12 cellular contexts compared by ENCODE assay signal in the genomic region with DNA sequence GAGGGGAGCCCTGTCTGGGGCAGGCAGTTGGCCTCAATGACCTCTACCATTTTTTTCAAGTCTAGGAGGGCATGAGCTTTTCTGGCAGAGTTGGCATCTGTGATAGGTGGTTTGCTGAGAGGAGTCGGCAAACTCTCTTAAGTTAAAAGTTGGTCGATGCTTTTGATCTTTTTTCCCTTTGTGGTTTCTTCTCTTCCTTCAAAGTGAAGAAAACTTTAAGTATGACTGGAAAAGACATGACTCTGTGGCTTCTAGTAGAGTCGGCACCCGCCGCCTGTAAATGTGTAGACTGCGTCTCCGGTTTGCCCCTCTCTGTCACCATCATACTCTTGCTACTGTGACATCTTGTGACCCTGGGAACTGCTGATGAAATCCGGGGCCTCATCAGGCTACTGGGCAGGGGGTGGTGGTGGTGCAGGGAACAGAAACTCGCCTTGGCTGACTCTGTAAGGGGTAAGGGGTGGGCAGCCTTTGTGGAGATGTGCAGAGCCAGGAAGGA. TPM values are rescaled to one million over a fixed set of nuclear protein-coding genes. Genes with fewer than 3 reads are reported as not detected.
A peak's percentile ranks its signal among the peaks of the same experiment; 100 is the strongest.
DNase-seq lines count a peak whose midpoint lies in the region; FAIRE-seq and TF ChIP-seq lines count a peak whose summit lies in the region.
"Had no signal": no experiment of that assay in that cellular context is flagged by ENCODE, and none has a peak within 500 bp of the region (broad histone marks: within the 10 kb centered on the region; RNA-seq: fewer than 3 reads in every experiment).

No MANE protein-coding gene starts in this region.

- H3K4me3 ChIP-seq in kidney (ENCODE audit: low read length in 2 of 2) (no peak overlapping the region), vagina (no peak overlapping the region)
- H3K4me3 ChIP-seq: K562 had no signal

- TF ChIP-seq POLR2A in vagina (IDR thresholded peaks at IDR 0.05): no peak

- H3K9me3 ChIP-seq in kidney (ENCODE audit: control insufficient read depth in 1 of 2, low read length in 2 of 2) (no peaks in the 10 kb centered on the region), vagina (no peaks in the 10 kb centered on the region)

- H3K27me3 ChIP-seq in vagina: no peaks in the 10 kb centered on the region

- no peak overlapping the region for H3K9ac ChIP-seq in kidney (ENCODE audit: low read length in 2 of 2)

- intact Hi-C loops in kidney (cut with DNase I) (no loop called here), vagina (cut with DNase I) (no loop called here)

- H3K36me3 ChIP-seq in kidney (ENCODE audit: control insufficient read depth in 1 of 2, insufficient read depth in 2 of 2, low read length in 2 of 2): no peaks in the 10 kb centered on the region
- H3K36me3 ChIP-seq in vagina: no peaks in the 10 kb centered on the region

- peak; percentile 79 for DNase-seq in stimulated activated CD4-positive, alpha-beta T cell treated with anti-CD3 and anti-CD28 coated beads, Interleukin-15, amount 100 ng/mL, for 24 hours
- DNase-seq in stimulated activated CD4-positive, alpha-beta T cell treated with anti-CD3 and anti-CD28 coated beads, Interleukin-12 subunit alpha, Interleukin-12 subunit beta, amount 100 ng/mL, for 4 hours: no peak
- peak; percentile 64 for DNase-seq in activated CD4-positive, alpha-beta T cell treated with anti-CD3 and anti-CD28 coated beads, Interleukin-2, amount 50 U/mL, for 1 hour
- DNase-seq in kidney (peak; percentile 45), vagina (ENCODE audit: extremely low spot score in 2 of 2) (no peak), NCI-H1694 treated with DMSO at 0.1 percent for 48 hours (lab: John Stamatoyannopoulos, UW) (no peak), NCI-H187 treated with DMSO at 0.1 percent for 48 hours (lab: John Stamatoyannopoulos, UW) (no peak), NCI-H446 treated with DMSO at 0.1 percent for 48 hours (lab: John Stamatoyannopoulos, UW) (no peak)
- DNase-seq: effector CD8-positive, alpha-beta T cell; left colon had no signal

- no peak for TF ChIP-seq CTCF in kidney (IDR thresholded peaks at IDR 0.05; ENCODE audit: borderline replicate concordance, extremely low read depth, insufficient read depth)
- TF ChIP-seq CTCF in vagina (IDR thresholded peaks at IDR 0.05): no peak

- peaks cover 8 to 20% of the 10 kb centered on the region in 2 donors for H3K4me1 ChIP-seq in kidney (ENCODE audit: control insufficient read depth in 1 of 2, insufficient read depth in 1 of 2, low read depth in 1 of 2, low read length in 2 of 2)
- H3K4me1 ChIP-seq in vagina: peaks cover 25% of the 10 kb centered on the region

- no peak for FAIRE-seq in kidney (lab: Jason Lieb, UNC)
- FAIRE-seq: K562, TTC549 had no signal

- no peak overlapping the region for H3K27ac ChIP-seq in kidney (ENCODE audit: low read depth in 2 of 2, low read length in 2 of 2)
- H3K27ac ChIP-seq in vagina: peak overlapping the region; percentile 20

RNA-seq across cellular contexts. Expression of gene INPP5D, which starts 21.1 kb away (rescaled TPM):
- total RNA-seq in kidney: 29.6 TPM
- polyA plus RNA-seq in kidney (ENCODE audit: insufficient read depth, low read depth, low replicate concordance): 2.6 TPM
- total RNA-seq in vagina: 33.4 TPM

RNA-seq across cellular contexts. Expression of gene NEU2, which starts 48.8 kb away (rescaled TPM):
- total RNA-seq in kidney (not detected), vagina (not detected)
- polyA plus RNA-seq in kidney (ENCODE audit: insufficient read depth, low read depth, low replicate concordance): not detected
- total RNA-seq: K562, left colon had no signal
- polyA plus RNA-seq: K562 had no signal

Comparison
In these comparisons a context has a peak if more than half of its experiments do, and no peak if none do; other contexts are left out.
1. DNase-seq: peak in stimulated activated CD4-positive, alpha-beta T cell treated with anti-CD3 and anti-CD28 coated beads, Interleukin-15, amount 100 ng/mL, for 24 hours (single experiment), activated CD4-positive, alpha-beta T cell treated with anti-CD3 and anti-CD28 coated beads, Interleukin-2, amount 50 U/mL, for 1 hour (single experiment) and kidney (single experiment); none in stimulated activated CD4-positive, alpha-beta T cell treated with anti-CD3 and anti-CD28 coated beads, Interleukin-12 subunit alpha, Interleukin-12 subunit beta, amount 100 ng/mL, for 4 hours (single experiment), vagina (0 of 2), NCI-H1694 treated with DMSO at 0.1 percent for 48 hours (single experiment), NCI-H187 treated with DMSO at 0.1 percent for 48 hours (single experiment) and NCI-H446 treated with DMSO at 0.1 percent for 48 hours (single experiment).